In the genomic region with DNA sequence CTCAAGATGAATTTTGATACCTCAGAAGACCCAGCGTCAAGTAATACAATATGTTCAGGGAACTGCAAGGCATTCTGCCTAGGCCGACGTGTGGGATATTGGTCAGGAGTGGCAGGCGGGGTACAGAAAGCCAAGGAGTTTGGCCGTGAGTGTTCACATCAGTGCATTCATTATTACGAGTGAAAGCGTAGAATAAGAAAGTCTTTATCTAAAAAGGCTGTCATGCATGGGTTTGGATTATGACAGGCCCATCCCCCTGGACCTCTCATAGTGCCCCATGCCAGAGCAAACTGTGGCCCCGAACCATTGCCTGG, we compare ENCODE assay signal across 14 cellular contexts. TPM values are rescaled to one million over a fixed set of nuclear protein-coding genes. Genes with fewer than 3 reads are reported as not detected.
DNase-seq lines count a peak whose midpoint lies in the region; ATAC-seq and TF ChIP-seq lines count a peak whose summit lies in the region.
"Had no signal": no experiment of that assay in that cellular context is flagged by ENCODE, and none has a peak within 500 bp of the region (broad histone marks: within the 10 kb centered on the region; RNA-seq: fewer than 3 reads in every experiment).

No MANE protein-coding gene starts in this region.

- H3K36me3 Mint-ChIP-seq in natural killer cell treated with Interleukin-12 subunit alpha and Interleukin-12 subunit beta and Interleukin-15 and Interleukin-18, amount 100 ng/mL, for 72 hours: peaks cover 23% of the 10 kb centered on the region
- H3K36me3 Mint-ChIP-seq in natural killer cell: no peaks in the 10 kb centered on the region
- H3K36me3 Mint-ChIP-seq in activated CD4-positive, alpha-beta memory T cell treated with anti-CD3 and anti-CD28 coated beads for 36 hours: peaks cover 44% of the 10 kb centered on the region
- peaks cover 27% of the 10 kb centered on the region for H3K36me3 Mint-ChIP-seq in memory B cell

- H3K4me3 Mint-ChIP-seq in natural killer cell treated with Interleukin-12 subunit alpha and Interleukin-12 subunit beta and Interleukin-15 and Interleukin-18, amount 100 ng/mL, for 72 hours: no peak overlapping the region
- H3K4me3 Mint-ChIP-seq in natural killer cell (no peak overlapping the region), memory B cell (no peak overlapping the region)
- H3K4me3 Mint-ChIP-seq in activated CD4-positive, alpha-beta memory T cell treated with anti-CD3 and anti-CD28 coated beads for 36 hours: no peak overlapping the region
- H3K4me3 Mint-ChIP-seq: mesothelial cell of epicardium had no signal

- H3K27ac Mint-ChIP-seq in natural killer cell treated with Interleukin-12 subunit alpha and Interleukin-12 subunit beta and Interleukin-15 and Interleukin-18, amount 100 ng/mL, for 72 hours: peak overlapping the region; percentile 39 to 49
- H3K27ac Mint-ChIP-seq in natural killer cell: no peak overlapping the region
- H3K27ac Mint-ChIP-seq in activated CD4-positive, alpha-beta memory T cell treated with anti-CD3 and anti-CD28 coated beads for 36 hours: peak overlapping the region; percentile 87
- H3K27ac Mint-ChIP-seq in memory B cell: peak overlapping the region; percentile 73
- H3K27ac Mint-ChIP-seq: progenitor cell of endocrine pancreas had no signal

- DNase-seq in natural killer cell treated with Interleukin-12 subunit alpha and Interleukin-12 subunit beta and Interleukin-15 and Interleukin-18, amount 100 ng/mL, for 72 hours (ENCODE audit: low spot score): peak; percentile 0
- DNase-seq in natural killer cell (no peak), memory B cell (ENCODE audit: low spot score in 2 of 2) (no peak), cerebellum (ENCODE audit: low spot score) (no peak), AG20443 (ENCODE audit: low spot score) (no peak), LoVo (ENCODE audit: low spot score) (no peak), Kasumi-1 (lab: John Stamatoyannopoulos, UW) (no peak)
- no peak for DNase-seq in activated CD4-positive, alpha-beta memory T cell treated with anti-CD3 and anti-CD28 coated beads for 36 hours
- DNase-seq: dermis blood vessel endothelial cell; PC-3; stimulated activated CD4-positive, alpha-beta T cell treated with anti-CD3 and anti-CD28 coated beads, Interleukin-2, amount 100 ng/mL, for 24 hours had no signal

- POLR2A ChIA-PET in activated CD4-positive, alpha-beta memory T cell treated with anti-CD3 and anti-CD28 coated beads for 36 hours (lab: Charles Lee): no interaction called here

- CTCF ChIA-PET in activated CD4-positive, alpha-beta memory T cell treated with anti-CD3 and anti-CD28 coated beads for 36 hours (lab: Charles Lee): no interaction called here

- TF ChIP-seq CTCF in natural killer cell (IDR thresholded peaks at IDR 0.05): no peak

- H3K9me3 Mint-ChIP-seq in natural killer cell treated with Interleukin-12 subunit alpha and Interleukin-12 subunit beta and Interleukin-15 and Interleukin-18, amount 100 ng/mL, for 72 hours: no peaks in the 10 kb centered on the region
- H3K9me3 Mint-ChIP-seq in natural killer cell (no peaks in the 10 kb centered on the region), memory B cell (no peaks in the 10 kb centered on the region)
- no peaks in the 10 kb centered on the region for H3K9me3 Mint-ChIP-seq in activated CD4-positive, alpha-beta memory T cell treated with anti-CD3 and anti-CD28 coated beads for 36 hours
- H3K9me3 Mint-ChIP-seq: mesothelial cell of epicardium had no signal

- H3K27me3 Mint-ChIP-seq in natural killer cell treated with Interleukin-12 subunit alpha and Interleukin-12 subunit beta and Interleukin-15 and Interleukin-18, amount 100 ng/mL, for 72 hours: no peaks in the 10 kb centered on the region
- H3K27me3 Mint-ChIP-seq in natural killer cell (ENCODE audit: low read depth in 2 of 2): no peaks in the 10 kb centered on the region
- no peaks in the 10 kb centered on the region for H3K27me3 Mint-ChIP-seq in activated CD4-positive, alpha-beta memory T cell treated with anti-CD3 and anti-CD28 coated beads for 36 hours
- no peaks in the 10 kb centered on the region for H3K27me3 Mint-ChIP-seq in memory B cell
- H3K27me3 Mint-ChIP-seq: progenitor cell of endocrine pancreas had no signal

- ATAC-seq in natural killer cell treated with Interleukin-12 subunit alpha and Interleukin-12 subunit beta and Interleukin-15 and Interleukin-18, amount 100 ng/mL, for 72 hours: no peak
- ATAC-seq in natural killer cell (no peak), memory B cell (ENCODE audit: low read depth) (no peak)

- peaks cover 6 to 7% of the 10 kb centered on the region in 2 donors for H3K4me1 Mint-ChIP-seq in natural killer cell treated with Interleukin-12 subunit alpha and Interleukin-12 subunit beta and Interleukin-15 and Interleukin-18, amount 100 ng/mL, for 72 hours (ENCODE audit: low read depth in 2 of 2)
- H3K4me1 Mint-ChIP-seq in natural killer cell (no peaks in the 10 kb centered on the region), memory B cell (peaks cover 5% of the 10 kb centered on the region)
- peaks cover 32% of the 10 kb centered on the region for H3K4me1 Mint-ChIP-seq in activated CD4-positive, alpha-beta memory T cell treated with anti-CD3 and anti-CD28 coated beads for 36 hours (ENCODE audit: low read depth)

- intact Hi-C loops in natural killer cell (cut with micrococcal nuclease): no loop called here
- intact Hi-C loops in activated CD4-positive, alpha-beta memory T cell treated with anti-CD3 and anti-CD28 coated beads for 36 hours (cut with micrococcal nuclease): no loop called here

RNA-seq across cellular contexts. Expression of gene AIMP2, which starts 7.5 kb away (rescaled TPM):
- total RNA-seq in natural killer cell treated with Interleukin-12 subunit alpha and Interleukin-12 subunit beta and Interleukin-15 and Interleukin-18, amount 100 ng/mL, for 72 hours: 10 to 100 TPM; 38.6 to 74.8 TPM
- total RNA-seq in natural killer cell (10 to 100 TPM in 1 of 3 donors, 1 to 10 TPM in 2; 7.2 to 11.1 (median 8.1) TPM), cerebellum (18.4 TPM)
- 10 to 100 TPM; 38.6 to 39.5 TPM for total RNA-seq in activated CD4-positive, alpha-beta memory T cell treated with anti-CD3 and anti-CD28 coated beads for 36 hours

RNA-seq across cellular contexts. Expression of gene PMS2, which starts 7.8 kb away (rescaled TPM):
- 10 to 100 TPM; 14.6 to 20.0 TPM for total RNA-seq in natural killer cell treated with Interleukin-12 subunit alpha and Interleukin-12 subunit beta and Interleukin-15 and Interleukin-18, amount 100 ng/mL, for 72 hours
- total RNA-seq in natural killer cell (10 to 100 TPM; 13.2 to 17.3 (median 15.6) TPM), cerebellum (26.1 TPM)
- total RNA-seq in activated CD4-positive, alpha-beta memory T cell treated with anti-CD3 and anti-CD28 coated beads for 36 hours: 10 to 100 TPM; 21.0 to 21.4 TPM

RNA-seq across cellular contexts. Expression of gene ANKRD61, which starts 14.6 kb away (rescaled TPM):
- total RNA-seq in natural killer cell treated with Interleukin-12 subunit alpha and Interleukin-12 subunit beta and Interleukin-15 and Interleukin-18, amount 100 ng/mL, for 72 hours: not detected
- not detected for total RNA-seq in natural killer cell
- under 1 TPM; 0.17 to 0.33 TPM for total RNA-seq in activated CD4-positive, alpha-beta memory T cell treated with anti-CD3 and anti-CD28 coated beads for 36 hours
- total RNA-seq in cerebellum: not detected
- total RNA-seq: dermis blood vessel endothelial cell; mesothelial cell of epicardium; T-helper 2 cell treated with Interferon-gamma antibody and Interleukin-4, amounts not matched to agents 100 ng/mL and 5 ng/mL, for 36 hours had no signal

RNA-seq across cellular contexts. Expression of gene EIF2AK1, which starts 42.4 kb away (rescaled TPM):
- total RNA-seq in natural killer cell treated with Interleukin-12 subunit alpha and Interleukin-12 subunit beta and Interleukin-15 and Interleukin-18, amount 100 ng/mL, for 72 hours: 100 to 1,000 TPM in 1 of 2 donors, 10 to 100 TPM in 1; 81.9 to 103 TPM
- total RNA-seq in natural killer cell: 10 to 100 TPM; 77.8 to 85.7 (median 85.1) TPM
- 100 to 1,000 TPM; 139 to 141 TPM for total RNA-seq in activated CD4-positive, alpha-beta memory T cell treated with anti-CD3 and anti-CD28 coated beads for 36 hours
- total RNA-seq in cerebellum: 69.3 TPM

RNA-seq across cellular contexts. Expression of gene RSPH10B, which starts 46.1 kb away (rescaled TPM):
- 1 to 10 TPM in 1 of 2 donors, under 1 TPM in 1; 0.64 to 1.3 TPM for total RNA-seq in natural killer cell treated with Interleukin-12 subunit alpha and Interleukin-12 subunit beta and Interleukin-15 and Interleukin-18, amount 100 ng/mL, for 72 hours
- total RNA-seq in natural killer cell: not detected
- total RNA-seq in activated CD4-positive, alpha-beta memory T cell treated with anti-CD3 and anti-CD28 coated beads for 36 hours: not detected
- total RNA-seq in cerebellum: 4.1 TPM
- total RNA-seq: PC-3; T-helper 2 cell treated with Interferon-gamma antibody and Interleukin-4, amounts not matched to agents 100 ng/mL and 5 ng/mL, for 36 hours had no signal

Comparison
In these comparisons a context has a peak if more than half of its experiments do, and no peak if none do; other contexts are left out.
1. H3K27ac Mint-ChIP-seq: peak in natural killer cell treated with Interleukin-12 subunit alpha and Interleukin-12 subunit beta and Interleukin-15 and Interleukin-18, amount 100 ng/mL, for 72 hours (2 of 2), activated CD4-positive, alpha-beta memory T cell treated with anti-CD3 and anti-CD28 coated beads for 36 hours (single experiment) and memory B cell (single experiment); none in natural killer cell (0 of 2).